In genomic region chr10:64261092-64261491, GRCh38 we compare ENCODE assay signal across 19 cellular contexts.
DNase-seq lines count a peak whose midpoint lies in the region; ATAC-seq and TF ChIP-seq lines count a peak whose summit lies in the region.
"Had no signal": no experiment of that assay in that cellular context is flagged by ENCODE, and none has a peak within 500 bp of the region (broad histone marks: within the 10 kb centered on the region; RNA-seq: fewer than 3 reads in every experiment).

No MANE protein-coding gene starts in this region.

- peak overlapping the region; percentile 4 for H3K4me3 Mint-ChIP-seq in neural progenitor cell
- H3K4me3 Mint-ChIP-seq: activated CD8-positive, alpha-beta T cell treated with anti-CD3 and anti-CD28 coated beads, Interleukin-2, amount 10 ng/mL, durations not matched to agents 7 days and 5 days; HFFc6; stimulated activated naive CD8-positive, alpha-beta T cell treated with anti-CD3 and anti-CD28 coated beads, Interleukin-15, amount 100 ng/mL, for 72 hours had no signal

- no peak overlapping the region for H3K4me3 ChIP-seq in neural progenitor cell
- H3K4me3 ChIP-seq: BLaER1, lung, right lobe of liver, SJSA1 had no signal

- H3K36me3 ChIP-seq in neural progenitor cell: no peaks in the 10 kb centered on the region
- H3K36me3 ChIP-seq: BLaER1, neutrophil, right lobe of liver, SJSA1 had no signal

- no peak overlapping the region for H2AFZ ChIP-seq in neural progenitor cell (replicated peaks)

- H3K9me3 ChIP-seq in neural progenitor cell (ENCODE audit: low read depth): no peaks in the 10 kb centered on the region
- H3K9me3 ChIP-seq: BLaER1, neutrophil, right lobe of liver, SJSA1 had no signal

- H3K79me2 ChIP-seq in neural progenitor cell (ENCODE audit: low read depth): no peaks in the 10 kb centered on the region

- H3K27me3 Mint-ChIP-seq in neural progenitor cell (ENCODE audit: insufficient read depth, low read depth): peaks cover 2% of the 10 kb centered on the region
- H3K27me3 Mint-ChIP-seq: stimulated activated naive CD8-positive, alpha-beta T cell treated with anti-CD3 and anti-CD28 coated beads, Interleukin-15, amount 100 ng/mL, for 72 hours had no signal

- DNase-seq in neural progenitor cell (ENCODE audit: low spot score) (no peak), iPS-NIHi7 (ENCODE audit: extremely low spot score) (no peak), Kasumi-1 (lab: John Stamatoyannopoulos, UW) (no peak)
- no peak for DNase-seq in activated effector memory CD4-positive, alpha-beta T cell treated with Interleukin-2 at 50 U/mL for 16 hours
- DNase-seq: activated CD8-positive, alpha-beta T cell treated with anti-CD3 and anti-CD28 coated beads, Interleukin-2, amount 10 ng/mL, durations not matched to agents 7 days and 5 days; dermis blood vessel endothelial cell; DMS79 treated with DMSO at 0.1 percent for 48 hours; HFFc6; NCI-H2227 treated with DMSO at 0.1 percent for 48 hours; right lobe of liver; stimulated activated naive CD8-positive, alpha-beta T cell treated with anti-CD3 and anti-CD28 coated beads, Interleukin-15, amount 100 ng/mL, for 72 hours had no signal

- H3K27me3 ChIP-seq in neural progenitor cell: no peaks in the 10 kb centered on the region
- H3K27me3 ChIP-seq: BLaER1, neutrophil, right lobe of liver, SJSA1 had no signal

- H3K27ac ChIP-seq in neural progenitor cell: no peak overlapping the region
- H3K27ac ChIP-seq: BLaER1, neutrophil, right lobe of liver, SJSA1 had no signal

- H3K9ac ChIP-seq in neural progenitor cell: no peak overlapping the region
- H3K9ac ChIP-seq: BLaER1 had no signal

- H3K4me2 ChIP-seq in neural progenitor cell: no peak overlapping the region
- H3K4me2 ChIP-seq: BLaER1 had no signal

- H4K20me1 ChIP-seq in neural progenitor cell (ENCODE audit: low read depth): no peaks in the 10 kb centered on the region
- H4K20me1 ChIP-seq: BLaER1 had no signal

- no peaks in the 10 kb centered on the region for H3F3A ChIP-seq in neural progenitor cell (ENCODE audit: low read depth)

- H3K4me1 Mint-ChIP-seq in neural progenitor cell: no peaks in the 10 kb centered on the region
- H3K4me1 Mint-ChIP-seq: stimulated activated naive CD8-positive, alpha-beta T cell treated with anti-CD3 and anti-CD28 coated beads, Interleukin-15, amount 100 ng/mL, for 72 hours had no signal

- no peaks in the 10 kb centered on the region for H3K36me3 Mint-ChIP-seq in neural progenitor cell

- no peaks in the 10 kb centered on the region for H3K9me3 Mint-ChIP-seq in neural progenitor cell
- H3K9me3 Mint-ChIP-seq: activated T-helper 2 cell treated with anti-CD3 and anti-CD28 coated beads, Interferon-gamma antibody, Interleukin-2, Interleukin-4, amounts not matched to agents 10 μg/mL and 5 μg/mL and 100 μg/mL, durations not matched to agents 14 hours and 24 hours and 36 hours; stimulated activated naive CD8-positive, alpha-beta T cell treated with anti-CD3 and anti-CD28 coated beads, Interleukin-15, amount 100 ng/mL, for 72 hours had no signal

- ATAC-seq in GM18868 (IDR thresholded peaks at IDR 0.05; ENCODE audit: unreplicated experiment) (peak; percentile 93), GM21576 (IDR thresholded peaks at IDR 0.05; ENCODE audit: unreplicated experiment) (peak; percentile 50), HG03045 (IDR thresholded peaks at IDR 0.05; ENCODE audit: unreplicated experiment) (peak; percentile 61)
- ATAC-seq: activated CD8-positive, alpha-beta T cell treated with anti-CD3 and anti-CD28 coated beads, Interleukin-2, amount 10 ng/mL, durations not matched to agents 7 days and 5 days; right lobe of liver; stimulated activated naive CD8-positive, alpha-beta T cell treated with anti-CD3 and anti-CD28 coated beads, Interleukin-15, amount 100 ng/mL, for 72 hours had no signal

- no peak for TF ChIP-seq CTCF in neural progenitor cell (IDR thresholded peaks at IDR 0.05)

- H3K4me1 ChIP-seq in neural progenitor cell: no peaks in the 10 kb centered on the region
- H3K4me1 ChIP-seq: BLaER1, right lobe of liver, SJSA1 had no signal

- no peak overlapping the region for H3K27ac Mint-ChIP-seq in neural progenitor cell
- H3K27ac Mint-ChIP-seq: activated CD8-positive, alpha-beta T cell treated with anti-CD3 and anti-CD28 coated beads, Interleukin-2, amount 10 ng/mL, durations not matched to agents 7 days and 5 days; activated T-helper 2 cell treated with anti-CD3 and anti-CD28 coated beads, Interferon-gamma antibody, Interleukin-2, Interleukin-4, amounts not matched to agents 10 μg/mL and 5 μg/mL and 100 μg/mL, durations not matched to agents 14 hours and 24 hours and 36 hours; HFFc6; stimulated activated naive CD8-positive, alpha-beta T cell treated with anti-CD3 and anti-CD28 coated beads, Interleukin-15, amount 100 ng/mL, for 72 hours had no signal
